In genomic region chr22:44520695-44521094, GRCh38 we compare ENCODE assay signal across 14 cellular contexts.
"Had no signal": no experiment of that assay in that cellular context is flagged by ENCODE, and none has a peak within 500 bp of the region (broad histone marks: within the 10 kb centered on the region; RNA-seq: fewer than 3 reads in every experiment).

No MANE protein-coding gene starts in this region.

- H3K27ac ChIP-seq: gastrocnemius medialis, left lung, pancreas, stomach, VCaP had no signal

- H3K27me3 ChIP-seq: pancreas had no signal

- DNase-seq: activated CD4-positive, alpha-beta T cell treated with anti-CD3 and anti-CD28 coated beads, Interleukin-2, amount 50 U/mL, for 1 hour; activated CD4-positive, CD25-positive, alpha-beta regulatory T cell treated with anti-CD3 and anti-CD28 coated beads, Interleukin-2, amount 50 U/mL, for 72 hours; activated gamma-delta T cell treated with Interleukin-2 at 50 U/mL for 16 hours; caudate nucleus; gastrocnemius medialis; naive thymus-derived CD4-positive, alpha-beta T cell; pancreas; stimulated activated CD4-positive, alpha-beta T cell treated with anti-CD3 and anti-CD28 coated beads, Interleukin-4, amount 100 ng/mL, for 24 hours; stomach had no signal

- H3K36me3 ChIP-seq: gastrocnemius medialis, left lung, pancreas, stomach had no signal

- ATAC-seq: activated naive CD4-positive, alpha-beta T cell treated with anti-CD3 and anti-CD28 coated beads, Interleukin-2, amount 50 U/mL, for 72 hours; gastrocnemius medialis; left lung; naive thymus-derived CD4-positive, alpha-beta T cell; pancreas; sciatic nerve; stimulated activated effector memory CD8-positive, alpha-beta T cell treated with anti-CD3 and anti-CD28 coated beads, Interleukin-12 subunit alpha, Interleukin-12 subunit beta, amount 100 ng/mL, for 72 hours had no signal

- H3K4me3 ChIP-seq: gastrocnemius medialis, left lung, pancreas, stomach had no signal

- H3K9me3 ChIP-seq: gastrocnemius medialis, pancreas had no signal

- H3K4me1 ChIP-seq: gastrocnemius medialis, left lung, pancreas had no signal
